Comparison of ENCODE assay signal across 19 cellular contexts in the genomic region with DNA sequence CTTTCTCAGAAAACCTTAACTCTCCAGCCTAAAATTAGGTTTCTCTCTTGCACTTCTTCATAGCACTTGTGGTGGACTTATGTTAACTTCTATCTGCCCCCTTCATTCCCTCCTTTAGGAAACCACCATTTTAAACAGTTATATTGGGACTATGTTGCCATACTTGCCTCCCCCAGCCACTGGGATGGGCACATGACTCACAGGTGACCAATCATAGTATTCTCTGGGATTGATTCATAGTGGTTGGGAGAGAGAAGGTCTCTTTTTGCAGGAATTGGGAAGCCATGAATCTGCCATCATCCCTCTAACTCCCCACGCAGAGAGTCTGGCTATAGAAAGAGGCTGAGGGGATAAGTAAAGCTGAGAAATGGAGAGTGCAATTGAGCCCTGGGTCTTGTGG. TPM values are rescaled to one million over a fixed set of nuclear protein-coding genes. Genes with fewer than 3 reads are reported as not detected.
DNase-seq lines count a peak whose midpoint lies in the region; ATAC-seq and TF ChIP-seq lines count a peak whose summit lies in the region.
"Had no signal": no experiment of that assay in that cellular context is flagged by ENCODE, and none has a peak within 500 bp of the region (broad histone marks: within the 10 kb centered on the region; RNA-seq: fewer than 3 reads in every experiment).

No MANE protein-coding gene starts in this region.

- H3K4me3 Mint-ChIP-seq in WTC11, result no peak overlapping the region

- peaks cover 5% of the 10 kb centered on the region for H3K4me1 Mint-ChIP-seq in WTC11

- H3K36me3 ChIP-seq in mammary epithelial cell (ENCODE audit: insufficient read depth, low read length) (no peaks in the 10 kb centered on the region), breast epithelium (no peaks in the 10 kb centered on the region)
- H3K36me3 ChIP-seq: Peyer's patch had no signal

- H3K9me3 Mint-ChIP-seq in WTC11, result no peaks in the 10 kb centered on the region

- H3K4me3 ChIP-seq in mammary epithelial cell (replicated peaks in 1 of 3; ENCODE audit: insufficient read depth in 1 of 3, low read depth in 2 of 3, low read length in 3 of 3), result no peak overlapping the region
- no peak overlapping the region for H3K4me3 ChIP-seq in breast epithelium
- H3K4me3 ChIP-seq: Peyer's patch had no signal

- POLR2A ChIA-PET in WTC11 (lab: Charles Lee), result no interaction called here

- intact Hi-C loops in mammary epithelial cell (cut with micrococcal nuclease) (no loop called here), breast epithelium (cut with DNase I; ENCODE audit: low total_unique reads) (loop anchor here (5.0 kb wide), 1 partner anchor 1558 kb away; no protein-coding TSS in a partner anchor)

- TF ChIP-seq POLR2A in breast epithelium (IDR thresholded peaks at IDR 0.05), result no peak

- H3K9ac ChIP-seq in mammary epithelial cell (ENCODE audit: insufficient read depth, low read length), result no peak overlapping the region

- CTCF ChIA-PET in mammary epithelial cell (lab: Charles Lee; ENCODE audit: low non-redundant PET), result no interaction called here
- CTCF ChIA-PET in WTC11 (lab: Charles Lee), result no interaction called here

- H3K27me3 Mint-ChIP-seq in WTC11 (ENCODE audit: low read depth), result no peaks in the 10 kb centered on the region

- DNase-seq in mammary epithelial cell (no peak), breast epithelium (ENCODE audit: low spot score in 2 of 2) (no peak), LHCN-M2 (ENCODE audit: low read depth) (peak; percentile 26), WTC11 (ENCODE audit: low spot score) (no peak), LoVo (ENCODE audit: low spot score) (no peak), NK-92 (lab: John Stamatoyannopoulos, UW; ENCODE audit: unreplicated experiment) (no peak), Kasumi-1 (lab: John Stamatoyannopoulos, UW) (no peak)
- DNase-seq in activated CD4-positive, alpha-beta T cell treated with anti-CD3 and anti-CD28 coated beads, Interleukin-2, amount 50 U/mL, for 48 hours, result no peak
- DNase-seq: 8988T, Calu3, DMS79 treated with DMSO at 0.1 percent for 48 hours, H7, NCI-H1092, NCI-H1417 treated with DMSO at 0.1 percent for 48 hours, NCI-H1694 treated with DMSO at 0.1 percent for 48 hours, NCI-H2081, NCI-H2227 treated with DMSO at 0.1 percent for 48 hours, NCI-H526 treated with DMSO at 0.1 percent for 48 hours, Peyer's patch had no signal

- H2AFZ ChIP-seq in mammary epithelial cell (ENCODE audit: low read depth, low read length), result peak overlapping the region; percentile 55

- BruUV-seq in mammary epithelial cell (replicated peaks; lab: Mats Ljungman, UMichigan), result no TSS peak

- dilution Hi-C loops in mammary epithelial cell (cut with HindIII; ENCODE audit: low sequenced_read_pairs), result loop anchor here (5.0 kb wide), 1 partner anchor 57 kb away; no protein-coding TSS in a partner anchor

- no peak for ATAC-seq in WTC11

- WGBS in mammary epithelial cell (ENCODE audit: low coverage, missing lambda C conversion rate), result 100% methylated on average over 1 of the region's 1 CpG

- in situ Hi-C loops in mammary epithelial cell (cut with MboI; ENCODE audit: low sequenced_read_pairs in 2 of 2), result no loop called here

- peak overlapping the region; percentile 33; the same call in 1 of the 2 replicates for H3K27ac Mint-ChIP-seq in WTC11

- no peaks in the 10 kb centered on the region for H3K79me2 ChIP-seq in mammary epithelial cell (ENCODE audit: insufficient read depth, low read length)

- H3K9me3 ChIP-seq in mammary epithelial cell (replicated peaks; ENCODE audit: insufficient read depth, low read length), result no peaks in the 10 kb centered on the region
- H3K9me3 ChIP-seq in breast epithelium, result no peaks in the 10 kb centered on the region
- H3K9me3 ChIP-seq: Peyer's patch had no signal

- no peak overlapping the region for H3K27ac ChIP-seq in mammary epithelial cell (ENCODE audit: insufficient read depth, low read depth, low read length)
- no peak overlapping the region for H3K27ac ChIP-seq in breast epithelium
- H3K27ac ChIP-seq: Peyer's patch had no signal

- H3K4me1 ChIP-seq in mammary epithelial cell (ENCODE audit: insufficient read depth, low read length) (peaks cover 7% of the 10 kb centered on the region), breast epithelium (no peaks in the 10 kb centered on the region)
- H3K4me1 ChIP-seq: Peyer's patch had no signal

- H4K20me1 ChIP-seq in mammary epithelial cell (ENCODE audit: insufficient read depth, low read length), result no peaks in the 10 kb centered on the region

- no peak overlapping the region for H3K4me2 ChIP-seq in mammary epithelial cell (ENCODE audit: insufficient read depth, low read depth, low read length)

- TF ChIP-seq CTCF in mammary epithelial cell (conservative IDR thresholded peaks at IDR 0.05 in 1 of 2, IDR thresholded peaks at IDR 0.05 in 1 of 2; ENCODE audit: extremely low read depth in 1 of 2, insufficient read depth in 1 of 2, low read depth in 1 of 2, low read length in 2 of 2), result no peak
- TF ChIP-seq CTCF in breast epithelium (IDR thresholded peaks at IDR 0.05), result no peak
- TF ChIP-seq CTCF in WTC11 (IDR thresholded peaks at IDR 0.05), result no peak

- peaks cover 15% of the 10 kb centered on the region for H3K36me3 Mint-ChIP-seq in WTC11

- no peaks in the 10 kb centered on the region for H3K27me3 ChIP-seq in mammary epithelial cell (ENCODE audit: insufficient read depth, low read length)
- no peaks in the 10 kb centered on the region for H3K27me3 ChIP-seq in breast epithelium
- H3K27me3 ChIP-seq: Peyer's patch had no signal

TF ChIP-seq in WTC11, 78 proteins besides CTCF, POLR2A, EP300 and RAD21:
- no peak for TF ChIP-seq CREB1 (CRISPR knock-in tag; IDR thresholded peaks at IDR 0.05)
- no peak for TF ChIP-seq JAZF1 (CRISPR knock-in tag; IDR thresholded peaks at IDR 0.05)
- TF ChIP-seq ZNF317 (CRISPR knock-in tag; IDR thresholded peaks at IDR 0.05; ENCODE audit: borderline replicate concordance, low read depth), result no peak
- TF ChIP-seq, protein P1, sequence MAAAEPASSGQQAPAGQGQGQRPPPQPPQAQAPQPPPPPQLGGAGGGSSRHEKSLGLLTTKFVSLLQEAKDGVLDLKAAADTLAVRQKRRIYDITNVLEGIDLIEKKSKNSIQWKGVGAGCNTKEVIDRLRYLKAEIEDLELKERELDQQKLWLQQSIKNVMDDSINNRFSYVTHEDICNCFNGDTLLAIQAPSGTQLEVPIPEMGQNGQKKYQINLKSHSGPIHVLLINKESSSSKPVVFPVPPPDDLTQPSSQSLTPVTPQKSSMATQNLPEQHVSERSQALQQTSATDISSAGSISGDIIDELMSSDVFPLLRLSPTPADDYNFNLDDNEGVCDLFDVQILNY (CRISPR knock-in tag; IDR thresholded peaks at IDR 0.05), result no peak
- no peak for TF ChIP-seq ZNF396 (CRISPR knock-in tag; IDR thresholded peaks at IDR 0.05; ENCODE audit: borderline replicate concordance)
- TF ChIP-seq SMAD4 (CRISPR knock-in tag; IDR thresholded peaks at IDR 0.05), result no peak
- TF ChIP-seq, protein P2, sequence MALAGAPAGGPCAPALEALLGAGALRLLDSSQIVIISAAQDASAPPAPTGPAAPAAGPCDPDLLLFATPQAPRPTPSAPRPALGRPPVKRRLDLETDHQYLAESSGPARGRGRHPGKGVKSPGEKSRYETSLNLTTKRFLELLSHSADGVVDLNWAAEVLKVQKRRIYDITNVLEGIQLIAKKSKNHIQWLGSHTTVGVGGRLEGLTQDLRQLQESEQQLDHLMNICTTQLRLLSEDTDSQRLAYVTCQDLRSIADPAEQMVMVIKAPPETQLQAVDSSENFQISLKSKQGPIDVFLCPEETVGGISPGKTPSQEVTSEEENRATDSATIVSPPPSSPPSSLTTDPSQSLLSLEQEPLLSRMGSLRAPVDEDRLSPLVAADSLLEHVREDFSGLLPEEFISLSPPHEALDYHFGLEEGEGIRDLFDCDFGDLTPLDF (CRISPR knock-in tag; IDR thresholded peaks at IDR 0.05), result no peak
- TF ChIP-seq NFYB (CRISPR knock-in tag; conservative IDR thresholded peaks at IDR 0.05; ENCODE audit: low read depth), result no peak
TF ChIP-seq in WTC11: peak in this region for 0.

RNA-seq across cellular contexts. Expression of gene NRDC, which starts 50.4 kb away (rescaled TPM):
- total RNA-seq in mammary epithelial cell, result 100 to 1,000 TPM in 1 of 2 donors, 10 to 100 TPM in 1; 61.7 to 154 TPM
- 68.0 TPM for polyA plus RNA-seq in mammary epithelial cell
- polyA minus RNA-seq in mammary epithelial cell, result 290 TPM
- total RNA-seq in breast epithelium, result 100 to 1,000 TPM in 1 of 3 donors, 10 to 100 TPM in 2; 90.6 to 103 (median 97.5) TPM
- 57.3 and 59.6 TPM in 2 replicates for total RNA-seq in LHCN-M2 (2014; rRNA removed)
- polyA plus RNA-seq in LHCN-M2 (2012), result 101 TPM
- total RNA-seq in WTC11 (2021), result 172 to 201 TPM (median 179 TPM) in 3 replicates
